1 cellular context compared by ENCODE assay signal in genomic region chr20:49479785-49480184, GRCh38.
TF ChIP-seq lines count a peak whose summit lies in the region.

No MANE protein-coding gene starts in this region.

TF ChIP-seq in HepG2, 621 proteins besides CTCF, POLR2A, EP300 and RAD21 (continued from another document and continues in another):
- TF ChIP-seq PATZ1 (CRISPR knock-in tag; IDR thresholded peaks at IDR 0.05) (peak; percentile 32; the same call in 1 of the 2 replicates), RNF219 (CRISPR knock-in tag; IDR thresholded peaks at IDR 0.05) (no peak), HES4 (CRISPR knock-in tag; IDR thresholded peaks at IDR 0.05; ENCODE audit: borderline replicate concordance) (no peak), RCOR2 (CRISPR knock-in tag; IDR thresholded peaks at IDR 0.05) (no peak), ADNP (CRISPR knock-in tag; IDR thresholded peaks at IDR 0.05) (no peak), MAX (IDR thresholded peaks at IDR 0.05) (no peak), TGIF2 (CRISPR knock-in tag; IDR thresholded peaks at IDR 0.05) (no peak), SP5 (CRISPR knock-in tag; IDR thresholded peaks at IDR 0.05; ENCODE audit: borderline replicate concordance, low read depth) (peak; percentile 50; the same call in 1 of the 2 replicates), HMGA1 (CRISPR knock-in tag; conservative IDR thresholded peaks at IDR 0.05) (no peak), SP2 (CRISPR knock-in tag; IDR thresholded peaks at IDR 0.05) (no peak), DDIT3 (CRISPR knock-in tag; IDR thresholded peaks at IDR 0.05) (no peak), SAFB2 (CRISPR knock-in tag; IDR thresholded peaks at IDR 0.05; ENCODE audit: borderline replicate concordance, low read depth) (no peak), BCL6 (CRISPR knock-in tag; IDR thresholded peaks at IDR 0.05) (peak; percentile 76), CCDC6 (CRISPR knock-in tag; IDR thresholded peaks at IDR 0.05) (no peak), NR2C2 (CRISPR knock-in tag; IDR thresholded peaks at IDR 0.05; ENCODE audit: borderline replicate concordance) (0 out of 2 replicates have a peak, but pooled peaks have one; percentile 24), ZNF350 (CRISPR knock-in tag; IDR thresholded peaks at IDR 0.05; ENCODE audit: borderline replicate concordance, low read depth) (no peak; the same call in 1 of the 2 replicates), HINFP (CRISPR knock-in tag; IDR thresholded peaks at IDR 0.05; ENCODE audit: low read depth) (no peak), FOXC1 (CRISPR knock-in tag; IDR thresholded peaks at IDR 0.05; ENCODE audit: borderline replicate concordance) (no peak), NFE2 (CRISPR knock-in tag; IDR thresholded peaks at IDR 0.05) (no peak), YEATS4 (CRISPR knock-in tag; IDR thresholded peaks at IDR 0.05; ENCODE audit: borderline replicate concordance) (no peak), ZNF230 (CRISPR knock-in tag; IDR thresholded peaks at IDR 0.05) (no peak), ZNF513 (CRISPR knock-in tag; conservative IDR thresholded peaks at IDR 0.05) (no peak), ZNF850 (CRISPR knock-in tag; conservative IDR thresholded peaks at IDR 0.05) (no peak), GMEB2 (CRISPR knock-in tag; IDR thresholded peaks at IDR 0.05; ENCODE audit: low read depth) (no peak), ZNF749 (CRISPR knock-in tag; IDR thresholded peaks at IDR 0.05; ENCODE audit: borderline replicate concordance) (no peak), NCOA2 (CRISPR knock-in tag; IDR thresholded peaks at IDR 0.05) (no peak), ZNF33B (CRISPR knock-in tag; IDR thresholded peaks at IDR 0.05) (no peak), ZNF788 (CRISPR knock-in tag; IDR thresholded peaks at IDR 0.05; ENCODE audit: borderline replicate concordance) (no peak), MYPOP (CRISPR knock-in tag; IDR thresholded peaks at IDR 0.05) (no peak), SP140L (CRISPR knock-in tag; IDR thresholded peaks at IDR 0.05; ENCODE audit: borderline replicate concordance) (no peak), ZFX (CRISPR knock-in tag; IDR thresholded peaks at IDR 0.05; ENCODE audit: low read depth) (no peak), ZNF20 (CRISPR knock-in tag; IDR thresholded peaks at IDR 0.05) (no peak), CBFB (CRISPR knock-in tag; IDR thresholded peaks at IDR 0.05) (0 out of 2 replicates have a peak, but pooled peaks have one; percentile 34), ZNF839 (CRISPR knock-in tag; IDR thresholded peaks at IDR 0.05; ENCODE audit: borderline replicate concordance) (no peak), ZNF770 (CRISPR knock-in tag; IDR thresholded peaks at IDR 0.05) (no peak), ZFY (CRISPR knock-in tag; IDR thresholded peaks at IDR 0.05) (no peak), ZNF841 (CRISPR knock-in tag; IDR thresholded peaks at IDR 0.05; ENCODE audit: borderline replicate concordance) (no peak), PPARG (CRISPR knock-in tag; conservative IDR thresholded peaks at IDR 0.05) (no peak), PRMT3 (CRISPR knock-in tag; IDR thresholded peaks at IDR 0.05; ENCODE audit: borderline replicate concordance, low read depth) (no peak), ZNF292 (CRISPR knock-in tag; IDR thresholded peaks at IDR 0.05; ENCODE audit: borderline replicate concordance, low read depth) (peak; percentile 84; the same call in 1 of the 2 replicates), CEBPB (IDR thresholded peaks at IDR 0.05; ENCODE audit: borderline replicate concordance, low read depth, low read length) (peak; percentile 32; the same call in 1 of the 2 replicates), ZBTB3 (CRISPR knock-in tag; IDR thresholded peaks at IDR 0.05; ENCODE audit: borderline replicate concordance, low read depth) (no peak), TAF1 (CRISPR knock-in tag; IDR thresholded peaks at IDR 0.05) (no peak), JDP2 (CRISPR knock-in tag; IDR thresholded peaks at IDR 0.05; ENCODE audit: borderline replicate concordance) (no peak), NRL (CRISPR knock-in tag; IDR thresholded peaks at IDR 0.05; ENCODE audit: borderline replicate concordance) (no peak), ZNF816 (CRISPR knock-in tag; IDR thresholded peaks at IDR 0.05; ENCODE audit: borderline replicate concordance) (no peak), KLF6 (CRISPR knock-in tag; IDR thresholded peaks at IDR 0.05) (no peak), NR1H2 (CRISPR knock-in tag; IDR thresholded peaks at IDR 0.05; ENCODE audit: borderline replicate concordance, low read depth) (no peak), ZBTB49 (CRISPR knock-in tag; IDR thresholded peaks at IDR 0.05; ENCODE audit: borderline replicate concordance) (no peak), ZNF780A (CRISPR knock-in tag; IDR thresholded peaks at IDR 0.05) (no peak), TOPORS (CRISPR knock-in tag; IDR thresholded peaks at IDR 0.05) (no peak), HOXA7 (CRISPR knock-in tag; IDR thresholded peaks at IDR 0.05) (no peak), FOXP4 (CRISPR knock-in tag; IDR thresholded peaks at IDR 0.05) (no peak), ZNF652 (CRISPR knock-in tag; IDR thresholded peaks at IDR 0.05; ENCODE audit: borderline replicate concordance, low read depth) (no peak), ONECUT2 (CRISPR knock-in tag; IDR thresholded peaks at IDR 0.05) (no peak)
